ENCODE assay signal across 7 cellular contexts in genomic region chr12:25155031-25155576, GRCh38. TPM values are rescaled to one million over a fixed set of nuclear protein-coding genes. Genes with fewer than 3 reads are reported as not detected.
DNase-seq lines count a peak whose midpoint lies in the region; ATAC-seq and TF ChIP-seq lines count a peak whose summit lies in the region.

No MANE protein-coding gene starts in this region.

- intact Hi-C loops in testis (cut with DNase I; ENCODE audit: low total_unique reads): no loop called here

- peak; percentile 26 for DNase-seq in HT1080 (ENCODE audit: low read depth)
- DNase-seq in SW 1271 (lab: John Stamatoyannopoulos, UW): peak; percentile 7 to 31
- peak; percentile 8 for DNase-seq in foreskin melanocyte
- DNase-seq in testis: no peak
- DNase-seq in stimulated activated naive CD4-positive, alpha-beta T cell treated with Interleukin-2 at 50 U/mL for 16 hours (lab: John Stamatoyannopoulos, UW): no peak

- H3K27me3 ChIP-seq in DOHH2 (ENCODE audit: control insufficient read depth, low read length): no peaks in the 10 kb centered on the region
- no peaks in the 10 kb centered on the region for H3K27me3 ChIP-seq in testis

- H3K4me3 ChIP-seq in DOHH2 (ENCODE audit: low read length) (peak overlapping the region; percentile 41), testis (no peak overlapping the region)

- no peaks in the 10 kb centered on the region for H3K79me2 ChIP-seq in DOHH2 (ENCODE audit: control insufficient read depth, low read length)

- no peaks in the 10 kb centered on the region for H4K20me1 ChIP-seq in DOHH2 (ENCODE audit: control insufficient read depth, insufficient read depth, low read depth, low read length)

- no peaks in the 10 kb centered on the region for H3K9me2 ChIP-seq in DOHH2 (replicated peaks; ENCODE audit: control insufficient read depth, low read length)

- no peak for TF ChIP-seq POLR2A in testis (IDR thresholded peaks at IDR 0.05)

- H3K4me1 ChIP-seq in DOHH2 (ENCODE audit: control insufficient read depth, low read length) (peaks cover 67% of the 10 kb centered on the region), testis (no peaks in the 10 kb centered on the region)

- 73 to 81% methylated on average over 2 of the region's 2 CpGs for WGBS in testis, 2 donors

- peak overlapping the region; percentile 65 for H3K4me2 ChIP-seq in DOHH2 (ENCODE audit: low read length)

- H3K27ac ChIP-seq in DOHH2 (ENCODE audit: low read depth, low read length): peak overlapping the region; percentile 3; the same call in 1 of the 2 replicates
- H3K27ac ChIP-seq in testis: no peak overlapping the region

- H3F3A ChIP-seq in DOHH2 (ENCODE audit: control insufficient read depth, insufficient read depth): peaks cover 6% of the 10 kb centered on the region

- H3K9me3 ChIP-seq in DOHH2 (ENCODE audit: control insufficient read depth, insufficient read depth, low read length): peaks cover 4% of the 10 kb centered on the region; the same call in 1 of the 2 replicates
- H3K9me3 ChIP-seq in testis: no peaks in the 10 kb centered on the region

- H3K36me3 ChIP-seq in DOHH2 (ENCODE audit: control insufficient read depth, low read length) (no peaks in the 10 kb centered on the region), testis (ENCODE audit: low read depth, missing control alignments) (no peaks in the 10 kb centered on the region)

- TF ChIP-seq CTCF in DOHH2 (IDR thresholded peaks at IDR 0.05; ENCODE audit: low read depth, low read length, poor library complexity, severe bottlenecking) (peak; percentile 77), testis (IDR thresholded peaks at IDR 0.05) (peak; percentile 22 to 74 (median 27))

- peak; percentile 49 for ATAC-seq in GM19328 (IDR thresholded peaks at IDR 0.05; ENCODE audit: unreplicated experiment)

RNA-seq across cellular contexts. Expression of gene DNAI7, which starts 39.9 kb away (rescaled TPM):
- not detected in 2 replicates for total RNA-seq in HT1080 (2014; rRNA removed; shearing (Covaris generic))
- polyA plus RNA-seq in HT1080 (2015; cell fraction: cytosol; rRNA removed): 0.03 and 0.09 TPM in 2 replicates
- polyA plus RNA-seq in HT1080 (2015; cell fraction: nucleus; rRNA removed): 0.07 and 0.08 TPM in 2 replicates
- total RNA-seq in testis: 10 to 100 TPM; 10.1 to 21.0 TPM
- 22.6 TPM for polyA plus RNA-seq in testis (ENCODE audit: insufficient read depth, low read depth, low replicate concordance)

RNA-seq across cellular contexts. Expression of gene ETFRF1, which starts 39.9 kb away (rescaled TPM):
- 6.5 and 7.6 TPM in 2 replicates for total RNA-seq in HT1080 (2014; rRNA removed; shearing (Covaris generic))
- 26.9 and 30.7 TPM in 2 replicates for polyA plus RNA-seq in HT1080 (2015; cell fraction: cytosol; rRNA removed)
- 10.2 and 16.7 TPM in 2 replicates for polyA plus RNA-seq in HT1080 (2015; cell fraction: nucleus; rRNA removed)
- total RNA-seq in testis: 10 to 100 TPM; 47.6 to 63.3 TPM
- 84.9 TPM for polyA plus RNA-seq in testis (ENCODE audit: insufficient read depth, low read depth, low replicate concordance)

Comparison
In these comparisons a context has a peak if more than half of its experiments do, and no peak if none do; other contexts are left out.
1. DNase-seq: peak in HT1080 (single experiment), SW 1271 (2 of 2) and foreskin melanocyte (single experiment); none in testis (single experiment) and stimulated activated naive CD4-positive, alpha-beta T cell treated with Interleukin-2 at 50 U/mL for 16 hours (single experiment).
2. RNA of gene DNAI7, which starts 39.9 kb away (total RNA-seq): 10.1 to 21.0 TPM in testis; not detected in HT1080; every median in the first group is over 10 times any median in the second.